Comparison of ENCODE assay signal across 8 cellular contexts in the genomic region with DNA sequence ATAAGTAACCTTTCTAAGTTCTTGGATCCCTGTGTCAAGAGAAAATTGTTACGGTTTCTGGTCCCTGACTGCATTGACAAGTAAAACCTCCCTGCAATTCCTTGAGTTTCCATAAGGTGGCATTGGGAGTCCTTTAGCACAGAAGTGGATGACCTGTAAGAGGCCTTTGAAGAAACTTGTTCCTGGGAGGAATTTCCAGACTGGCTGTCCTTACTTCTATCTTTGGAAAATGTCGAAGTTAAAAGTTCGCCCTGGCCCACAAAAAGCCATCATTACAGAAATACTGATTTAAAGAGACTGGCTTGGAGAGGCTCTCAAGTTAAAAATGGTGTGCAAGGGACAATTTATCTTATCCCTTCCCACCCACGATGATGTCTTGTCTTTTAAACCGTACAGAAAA.
DNase-seq lines count a peak whose midpoint lies in the region; ATAC-seq and TF ChIP-seq lines count a peak whose summit lies in the region.

No MANE protein-coding gene starts in this region.

- peaks cover 6% of the 10 kb centered on the region for H3K27me3 Mint-ChIP-seq in activated naive CD4-positive, alpha-beta T cell treated with anti-CD3 and anti-CD28 coated beads for 36 hours (ENCODE audit: low read depth)
- H3K27me3 Mint-ChIP-seq in GM23338 (ENCODE audit: insufficient read depth, low read depth, poor library complexity), result no peaks in the 10 kb centered on the region
- peaks cover 3 to 8% (median 7%) of the 10 kb centered on the region in 3 donors for H3K27me3 Mint-ChIP-seq in naive B cell

- H3K27ac Mint-ChIP-seq in activated naive CD4-positive, alpha-beta T cell treated with anti-CD3 and anti-CD28 coated beads for 36 hours, result no peak overlapping the region
- H3K27ac Mint-ChIP-seq in GM23338, result no peak overlapping the region
- H3K27ac Mint-ChIP-seq in naive B cell, result no peak overlapping the region

- H3K9ac ChIP-seq in MM.1S (ENCODE audit: low read length), result no peak overlapping the region

- DNase-seq in activated naive CD4-positive, alpha-beta T cell treated with anti-CD3 and anti-CD28 coated beads for 36 hours, result peak; percentile 32
- no peak for DNase-seq in activated naive CD4-positive, alpha-beta T cell treated with Interleukin-2 at 50 U/mL for 16 hours
- DNase-seq in GM23338 (ENCODE audit: low spot score) (peak; percentile 91), MM.1S (peak; percentile 60), SHP77 (lab: John Stamatoyannopoulos, UW) (peak; percentile 55 to 60), naive B cell (peak; percentile 9)

- peak; percentile 88 for ATAC-seq in GM23338
- ATAC-seq in esophagus mucosa, result peak; percentile 66
- ATAC-seq in naive B cell (ENCODE audit: low read depth in 2 of 2), result peak in 1 of 2 donors; percentile 43
- no peak for ATAC-seq in GM18520 (IDR thresholded peaks at IDR 0.05; ENCODE audit: unreplicated experiment)

- H3K79me2 ChIP-seq in GM23338 (replicated peaks; ENCODE audit: insufficient read depth) (no peaks in the 10 kb centered on the region), MM.1S (ENCODE audit: low read length) (no peaks in the 10 kb centered on the region)

- H3K4me2 ChIP-seq in GM23338, result no peak overlapping the region
- H3K4me2 ChIP-seq in MM.1S (ENCODE audit: low read depth, low read length), result no peak overlapping the region

- H3K36me3 ChIP-seq in GM23338 (ENCODE audit: insufficient read depth) (no peaks in the 10 kb centered on the region), MM.1S (replicated peaks; ENCODE audit: insufficient read depth, low read length) (no peaks in the 10 kb centered on the region)

- H3K4me3 ChIP-seq in GM23338 (no peak overlapping the region), MM.1S (ENCODE audit: low read length) (no peak overlapping the region)

- no peaks in the 10 kb centered on the region for H3K27me3 ChIP-seq in GM23338 (ENCODE audit: insufficient read depth)
- no peaks in the 10 kb centered on the region for H3K27me3 ChIP-seq in MM.1S (replicated peaks; ENCODE audit: insufficient read depth, low read length)

- H3K4me1 Mint-ChIP-seq in activated naive CD4-positive, alpha-beta T cell treated with anti-CD3 and anti-CD28 coated beads for 36 hours (ENCODE audit: low read depth), result peaks cover 7% of the 10 kb centered on the region
- H3K4me1 Mint-ChIP-seq in GM23338 (no peaks in the 10 kb centered on the region), naive B cell (no peaks in the 10 kb centered on the region)

- H2AFZ ChIP-seq in GM23338 (no peak overlapping the region), MM.1S (ENCODE audit: low read length) (no peak overlapping the region)

- CTCF ChIA-PET in activated naive CD4-positive, alpha-beta T cell treated with anti-CD3 and anti-CD28 coated beads for 36 hours (lab: Charles Lee), result interaction anchor here (0.6 to 1.3 kb wide), 5 partner anchors 9 to 580 kb away, joined by 3 to 4 read pairs (median 3); no protein-coding TSS in a partner anchor

- no peaks in the 10 kb centered on the region for H3K36me3 Mint-ChIP-seq in activated naive CD4-positive, alpha-beta T cell treated with anti-CD3 and anti-CD28 coated beads for 36 hours (ENCODE audit: low read depth)
- H3K36me3 Mint-ChIP-seq in GM23338 (ENCODE audit: low read depth) (no peaks in the 10 kb centered on the region), naive B cell (no peaks in the 10 kb centered on the region)

- no peaks in the 10 kb centered on the region for H3K4me1 ChIP-seq in GM23338 (ENCODE audit: insufficient read depth)
- H3K4me1 ChIP-seq in MM.1S (ENCODE audit: low read length), result no peaks in the 10 kb centered on the region

- no peaks in the 10 kb centered on the region for H3K9me2 ChIP-seq in GM23338 (ENCODE audit: insufficient read depth)
- H3K9me2 ChIP-seq in MM.1S (replicated peaks; ENCODE audit: insufficient read depth, low read length), result no peaks in the 10 kb centered on the region

- H3K4me3 Mint-ChIP-seq in activated naive CD4-positive, alpha-beta T cell treated with anti-CD3 and anti-CD28 coated beads for 36 hours, result no peak overlapping the region
- no peak overlapping the region for H3K4me3 Mint-ChIP-seq in GM23338
- H3K4me3 Mint-ChIP-seq in naive B cell, result no peak overlapping the region

- no peaks in the 10 kb centered on the region for H4K20me1 ChIP-seq in GM23338 (replicated peaks; ENCODE audit: insufficient read depth)
- H4K20me1 ChIP-seq in MM.1S (ENCODE audit: insufficient read depth, low read length), result no peaks in the 10 kb centered on the region

- H3F3A ChIP-seq in GM23338 (replicated peaks; ENCODE audit: low read depth) (no peaks in the 10 kb centered on the region), MM.1S (ENCODE audit: insufficient read depth, low read length) (no peaks in the 10 kb centered on the region)

- intact Hi-C loops in activated naive CD4-positive, alpha-beta T cell treated with anti-CD3 and anti-CD28 coated beads for 36 hours (cut with micrococcal nuclease), result loop anchor here (1.0 to 2.0 kb wide), 3 partner anchors 29 to 580 kb away; no protein-coding TSS in a partner anchor

- H3K9me3 ChIP-seq in MM.1S (replicated peaks; ENCODE audit: insufficient read depth, low read length), result no peaks in the 10 kb centered on the region

- no peak overlapping the region for H3K27ac ChIP-seq in GM23338 (ENCODE audit: low read depth)
- no peak overlapping the region for H3K27ac ChIP-seq in MM.1S (ENCODE audit: low read length)

- TF ChIP-seq CTCF in GM23338 (conservative IDR thresholded peaks at IDR 0.05; ENCODE audit: low read depth in 2 of 2) (peak; percentile 86 to 88), MM.1S (IDR thresholded peaks at IDR 0.05; ENCODE audit: low read length) (peak; percentile 70)

- H3K9me3 Mint-ChIP-seq in activated naive CD4-positive, alpha-beta T cell treated with anti-CD3 and anti-CD28 coated beads for 36 hours, result no peaks in the 10 kb centered on the region
- no peaks in the 10 kb centered on the region for H3K9me3 Mint-ChIP-seq in GM23338
- no peaks in the 10 kb centered on the region for H3K9me3 Mint-ChIP-seq in naive B cell

TF ChIP-seq in GM23338, 12 proteins besides CTCF, POLR2A, EP300 and RAD21 (continues in another document):
- no peak for TF ChIP-seq EZH2phosphoT487 (IDR thresholded peaks at IDR 0.05; ENCODE audit: unreplicated experiment)
- TF ChIP-seq, protein P1, sequence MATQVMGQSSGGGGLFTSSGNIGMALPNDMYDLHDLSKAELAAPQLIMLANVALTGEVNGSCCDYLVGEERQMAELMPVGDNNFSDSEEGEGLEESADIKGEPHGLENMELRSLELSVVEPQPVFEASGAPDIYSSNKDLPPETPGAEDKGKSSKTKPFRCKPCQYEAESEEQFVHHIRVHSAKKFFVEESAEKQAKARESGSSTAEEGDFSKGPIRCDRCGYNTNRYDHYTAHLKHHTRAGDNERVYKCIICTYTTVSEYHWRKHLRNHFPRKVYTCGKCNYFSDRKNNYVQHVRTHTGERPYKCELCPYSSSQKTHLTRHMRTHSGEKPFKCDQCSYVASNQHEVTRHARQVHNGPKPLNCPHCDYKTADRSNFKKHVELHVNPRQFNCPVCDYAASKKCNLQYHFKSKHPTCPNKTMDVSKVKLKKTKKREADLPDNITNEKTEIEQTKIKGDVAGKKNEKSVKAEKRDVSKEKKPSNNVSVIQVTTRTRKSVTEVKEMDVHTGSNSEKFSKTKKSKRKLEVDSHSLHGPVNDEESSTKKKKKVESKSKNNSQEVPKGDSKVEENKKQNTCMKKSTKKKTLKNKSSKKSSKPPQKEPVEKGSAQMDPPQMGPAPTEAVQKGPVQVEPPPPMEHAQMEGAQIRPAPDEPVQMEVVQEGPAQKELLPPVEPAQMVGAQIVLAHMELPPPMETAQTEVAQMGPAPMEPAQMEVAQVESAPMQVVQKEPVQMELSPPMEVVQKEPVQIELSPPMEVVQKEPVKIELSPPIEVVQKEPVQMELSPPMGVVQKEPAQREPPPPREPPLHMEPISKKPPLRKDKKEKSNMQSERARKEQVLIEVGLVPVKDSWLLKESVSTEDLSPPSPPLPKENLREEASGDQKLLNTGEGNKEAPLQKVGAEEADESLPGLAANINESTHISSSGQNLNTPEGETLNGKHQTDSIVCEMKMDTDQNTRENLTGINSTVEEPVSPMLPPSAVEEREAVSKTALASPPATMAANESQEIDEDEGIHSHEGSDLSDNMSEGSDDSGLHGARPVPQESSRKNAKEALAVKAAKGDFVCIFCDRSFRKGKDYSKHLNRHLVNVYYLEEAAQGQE (IDR thresholded peaks at IDR 0.05; ENCODE audit: unreplicated experiment), result no peak
- no peak for TF ChIP-seq ZNF331 (CRISPR knock-in tag; IDR thresholded peaks at IDR 0.05; ENCODE audit: low read depth)
- no peak for TF ChIP-seq EZH2 (IDR thresholded peaks at IDR 0.05; ENCODE audit: low read depth, unreplicated experiment)
- no peak for TF ChIP-seq JUNB (IDR thresholded peaks at IDR 0.05; ENCODE audit: unreplicated experiment)
- TF ChIP-seq POLR2AphosphoS5 (IDR thresholded peaks at IDR 0.05; ENCODE audit: low read depth), result no peak
- TF ChIP-seq ZNF114 (CRISPR knock-in tag; IDR thresholded peaks at IDR 0.05), result no peak
- no peak for TF ChIP-seq STAT1 (IDR thresholded peaks at IDR 0.05; ENCODE audit: unreplicated experiment)
- no peak for TF ChIP-seq CREB1 (CRISPR knock-in tag; IDR thresholded peaks at IDR 0.05; ENCODE audit: low read depth)
